1 cellular context compared by ENCODE assay signal in the genomic region with DNA sequence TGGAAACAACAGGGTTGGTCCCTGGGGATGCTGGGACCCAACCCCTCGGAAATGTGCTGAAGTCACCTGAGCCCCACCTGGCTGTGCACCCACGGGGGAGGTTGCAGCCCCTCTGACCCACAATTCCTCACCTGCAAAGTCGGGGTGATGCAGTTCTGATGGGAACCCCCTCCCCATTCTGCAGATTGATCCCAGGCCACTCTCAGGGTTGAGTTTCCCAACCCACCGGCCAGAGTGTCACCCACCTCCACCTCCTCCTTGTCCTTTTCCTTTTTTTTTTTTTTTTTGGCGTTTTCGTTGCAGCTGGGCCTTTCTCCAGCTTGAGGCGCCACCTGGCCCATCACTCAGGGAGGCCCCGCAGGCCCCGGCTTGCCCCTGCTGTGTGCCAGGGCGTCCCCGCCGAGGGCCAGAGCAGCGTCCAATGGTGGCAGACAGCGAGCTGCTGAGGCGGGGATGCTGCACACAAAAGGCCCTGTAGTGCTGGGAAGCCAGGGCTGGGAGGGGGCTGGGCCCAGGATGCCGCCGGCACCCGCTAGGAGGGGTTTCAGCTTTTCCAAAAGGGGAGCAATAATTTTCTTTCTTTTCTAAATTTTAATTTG.
TF ChIP-seq lines count a peak whose summit lies in the region.

No MANE protein-coding gene starts in this region.

TF ChIP-seq in HEK293, 187 proteins besides CTCF, POLR2A, EP300 and RAD21 (continued from another document and continues in another):
- TF ChIP-seq, protein P1, sequence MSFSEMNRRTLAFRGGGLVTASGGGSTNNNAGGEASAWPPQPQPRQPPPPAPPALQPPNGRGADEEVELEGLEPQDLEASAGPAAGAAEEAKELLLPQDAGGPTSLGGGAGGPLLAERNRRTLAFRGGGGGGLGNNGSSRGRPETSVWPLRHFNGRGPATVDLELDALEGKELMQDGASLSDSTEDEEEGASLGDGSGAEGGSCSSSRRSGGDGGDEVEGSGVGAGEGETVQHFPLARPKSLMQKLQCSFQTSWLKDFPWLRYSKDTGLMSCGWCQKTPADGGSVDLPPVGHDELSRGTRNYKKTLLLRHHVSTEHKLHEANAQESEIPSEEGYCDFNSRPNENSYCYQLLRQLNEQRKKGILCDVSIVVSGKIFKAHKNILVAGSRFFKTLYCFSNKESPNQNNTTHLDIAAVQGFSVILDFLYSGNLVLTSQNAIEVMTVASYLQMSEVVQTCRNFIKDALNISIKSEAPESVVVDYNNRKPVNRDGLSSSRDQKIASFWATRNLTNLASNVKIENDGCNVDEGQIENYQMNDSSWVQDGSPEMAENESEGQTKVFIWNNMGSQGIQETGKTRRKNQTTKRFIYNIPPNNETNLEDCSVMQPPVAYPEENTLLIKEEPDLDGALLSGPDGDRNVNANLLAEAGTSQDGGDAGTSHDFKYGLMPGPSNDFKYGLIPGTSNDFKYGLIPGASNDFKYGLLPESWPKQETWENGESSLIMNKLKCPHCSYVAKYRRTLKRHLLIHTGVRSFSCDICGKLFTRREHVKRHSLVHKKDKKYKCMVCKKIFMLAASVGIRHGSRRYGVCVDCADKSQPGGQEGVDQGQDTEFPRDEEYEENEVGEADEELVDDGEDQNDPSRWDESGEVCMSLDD (tag by site-specific recombination; IDR thresholded peaks at IDR 0.05) = peak; percentile 93
- TF ChIP-seq SP7 (tag by site-specific recombination; IDR thresholded peaks at IDR 0.05) (peak; percentile 37; the same call in 1 of the 2 replicates), ZNF423 (tag by site-specific recombination; IDR thresholded peaks at IDR 0.05) (peak; percentile 63; the same call in 1 of the 2 replicates), ZNF112 (tag by site-specific recombination; IDR thresholded peaks at IDR 0.05) (no peak), IKZF3 (tag by site-specific recombination; IDR thresholded peaks at IDR 0.05) (0 out of 2 replicates have a peak, but pooled peaks have one; percentile 50), KLF7 (tag by site-specific recombination; IDR thresholded peaks at IDR 0.05; ENCODE audit: borderline replicate concordance) (peak; percentile 67; the same call in 1 of the 2 replicates), ZBTB8A (tag by site-specific recombination; IDR thresholded peaks at IDR 0.05) (no peak), ZNF214 (tag by site-specific recombination; IDR thresholded peaks at IDR 0.05; ENCODE audit: borderline replicate concordance) (no peak), ZNF391 (tag by site-specific recombination; IDR thresholded peaks at IDR 0.05; ENCODE audit: borderline replicate concordance, low read depth) (no peak), PRDM1 (tag by site-specific recombination; IDR thresholded peaks at IDR 0.05) (peak; percentile 82), ZNF146 (tag by site-specific recombination; IDR thresholded peaks at IDR 0.05) (no peak), ZNF335 (tag by site-specific recombination; conservative IDR thresholded peaks at IDR 0.05) (peak; percentile 97), SCRT2 (tag by site-specific recombination; IDR thresholded peaks at IDR 0.05) (no peak), ZNF670 (tag by site-specific recombination; IDR thresholded peaks at IDR 0.05; ENCODE audit: low read depth) (no peak), YY1 (tag by site-specific recombination; IDR thresholded peaks at IDR 0.05) (peak; percentile 37; the same call in 1 of the 2 replicates), KLF16 (tag by site-specific recombination; IDR thresholded peaks at IDR 0.05) (peak; percentile 11), ZNF837 (tag by site-specific recombination; IDR thresholded peaks at IDR 0.05) (no peak), KLF9 (tag by site-specific recombination; IDR thresholded peaks at IDR 0.05; ENCODE audit: low read depth) (no peak), ZFP37 (tag by site-specific recombination; IDR thresholded peaks at IDR 0.05) (0 out of 2 replicates have a peak, but pooled peaks have one; percentile 8), ZFP69B (tag by site-specific recombination; IDR thresholded peaks at IDR 0.05) (peak; percentile 4; the same call in 1 of the 2 replicates), ZNF140 (tag by site-specific recombination; IDR thresholded peaks at IDR 0.05) (no peak), SP2 (tag by site-specific recombination; IDR thresholded peaks at IDR 0.05) (peak; percentile 71), ZNF292 (tag by site-specific recombination; IDR thresholded peaks at IDR 0.05; ENCODE audit: borderline replicate concordance, low read depth) (no peak), ZNF561 (tag by site-specific recombination; IDR thresholded peaks at IDR 0.05; ENCODE audit: borderline replicate concordance) (0 out of 2 replicates have a peak, but pooled peaks have one; percentile 27), GLIS2 (tag by site-specific recombination; IDR thresholded peaks at IDR 0.05) (no peak; the same call in 1 of the 2 replicates), ZNF311 (tag by site-specific recombination; IDR thresholded peaks at IDR 0.05; ENCODE audit: borderline replicate concordance) (no peak)
- TF ChIP-seq, protein P2, sequence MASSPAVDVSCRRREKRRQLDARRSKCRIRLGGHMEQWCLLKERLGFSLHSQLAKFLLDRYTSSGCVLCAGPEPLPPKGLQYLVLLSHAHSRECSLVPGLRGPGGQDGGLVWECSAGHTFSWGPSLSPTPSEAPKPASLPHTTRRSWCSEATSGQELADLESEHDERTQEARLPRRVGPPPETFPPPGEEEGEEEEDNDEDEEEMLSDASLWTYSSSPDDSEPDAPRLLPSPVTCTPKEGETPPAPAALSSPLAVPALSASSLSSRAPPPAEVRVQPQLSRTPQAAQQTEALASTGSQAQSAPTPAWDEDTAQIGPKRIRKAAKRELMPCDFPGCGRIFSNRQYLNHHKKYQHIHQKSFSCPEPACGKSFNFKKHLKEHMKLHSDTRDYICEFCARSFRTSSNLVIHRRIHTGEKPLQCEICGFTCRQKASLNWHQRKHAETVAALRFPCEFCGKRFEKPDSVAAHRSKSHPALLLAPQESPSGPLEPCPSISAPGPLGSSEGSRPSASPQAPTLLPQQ (tag by site-specific recombination; IDR thresholded peaks at IDR 0.05) = no peak; the same call in none of the 2 replicates
- TF ChIP-seq, protein P3, sequence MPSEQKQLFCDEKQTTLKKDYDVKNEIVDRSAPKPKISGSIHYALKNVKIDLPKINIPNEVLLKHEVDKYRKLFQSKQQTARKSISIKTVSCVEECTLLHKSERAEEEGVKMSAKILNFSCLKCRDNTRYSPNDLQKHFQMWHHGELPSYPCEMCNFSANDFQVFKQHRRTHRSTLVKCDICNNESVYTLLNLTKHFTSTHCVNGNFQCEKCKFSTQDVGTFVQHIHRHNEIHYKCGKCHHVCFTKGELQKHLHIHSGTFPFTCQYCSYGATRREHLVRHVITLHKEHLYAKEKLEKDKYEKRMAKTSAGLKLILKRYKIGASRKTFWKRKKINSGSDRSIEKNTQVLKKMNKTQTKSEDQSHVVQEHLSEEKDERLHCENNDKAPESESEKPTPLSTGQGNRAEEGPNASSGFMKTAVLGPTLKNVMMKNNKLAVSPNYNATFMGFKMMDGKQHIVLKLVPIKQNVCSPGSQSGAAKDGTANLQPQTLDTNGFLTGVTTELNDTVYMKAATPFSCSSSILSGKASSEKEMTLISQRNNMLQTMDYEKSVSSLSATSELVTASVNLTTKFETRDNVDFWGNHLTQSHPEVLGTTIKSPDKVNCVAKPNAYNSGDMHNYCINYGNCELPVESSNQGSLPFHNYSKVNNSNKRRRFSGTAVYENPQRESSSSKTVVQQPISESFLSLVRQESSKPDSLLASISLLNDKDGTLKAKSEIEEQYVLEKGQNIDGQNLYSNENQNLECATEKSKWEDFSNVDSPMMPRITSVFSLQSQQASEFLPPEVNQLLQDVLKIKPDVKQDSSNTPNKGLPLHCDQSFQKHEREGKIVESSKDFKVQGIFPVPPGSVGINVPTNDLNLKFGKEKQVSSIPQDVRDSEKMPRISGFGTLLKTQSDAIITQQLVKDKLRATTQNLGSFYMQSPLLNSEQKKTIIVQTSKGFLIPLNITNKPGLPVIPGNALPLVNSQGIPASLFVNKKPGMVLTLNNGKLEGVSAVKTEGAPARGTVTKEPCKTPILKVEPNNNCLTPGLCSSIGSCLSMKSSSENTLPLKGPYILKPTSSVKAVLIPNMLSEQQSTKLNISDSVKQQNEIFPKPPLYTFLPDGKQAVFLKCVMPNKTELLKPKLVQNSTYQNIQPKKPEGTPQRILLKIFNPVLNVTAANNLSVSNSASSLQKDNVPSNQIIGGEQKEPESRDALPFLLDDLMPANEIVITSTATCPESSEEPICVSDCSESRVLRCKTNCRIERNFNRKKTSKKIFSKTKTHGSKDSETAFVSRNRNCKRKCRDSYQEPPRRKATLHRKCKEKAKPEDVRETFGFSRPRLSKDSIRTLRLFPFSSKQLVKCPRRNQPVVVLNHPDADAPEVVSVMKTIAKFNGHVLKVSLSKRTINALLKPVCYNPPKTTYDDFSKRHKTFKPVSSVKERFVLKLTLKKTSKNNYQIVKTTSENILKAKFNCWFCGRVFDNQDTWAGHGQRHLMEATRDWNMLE (tag by site-specific recombination; conservative IDR thresholded peaks at IDR 0.05; ENCODE audit: low read depth) = no peak
- TF ChIP-seq, protein P4, sequence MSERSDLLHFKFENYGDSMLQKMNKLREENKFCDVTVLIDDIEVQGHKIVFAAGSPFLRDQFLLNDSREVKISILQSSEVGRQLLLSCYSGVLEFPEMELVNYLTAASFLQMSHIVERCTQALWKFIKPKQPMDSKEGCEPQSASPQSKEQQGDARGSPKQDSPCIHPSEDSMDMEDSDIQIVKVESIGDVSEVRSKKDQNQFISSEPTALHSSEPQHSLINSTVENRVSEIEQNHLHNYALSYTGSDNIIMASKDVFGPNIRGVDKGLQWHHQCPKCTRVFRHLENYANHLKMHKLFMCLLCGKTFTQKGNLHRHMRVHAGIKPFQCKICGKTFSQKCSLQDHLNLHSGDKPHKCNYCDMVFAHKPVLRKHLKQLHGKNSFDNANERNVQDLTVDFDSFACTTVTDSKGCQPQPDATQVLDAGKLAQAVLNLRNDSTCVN (tag by site-specific recombination; optimal IDR thresholded peaks at IDR 0.05) = peak; percentile 30
- TF ChIP-seq, protein P5, sequence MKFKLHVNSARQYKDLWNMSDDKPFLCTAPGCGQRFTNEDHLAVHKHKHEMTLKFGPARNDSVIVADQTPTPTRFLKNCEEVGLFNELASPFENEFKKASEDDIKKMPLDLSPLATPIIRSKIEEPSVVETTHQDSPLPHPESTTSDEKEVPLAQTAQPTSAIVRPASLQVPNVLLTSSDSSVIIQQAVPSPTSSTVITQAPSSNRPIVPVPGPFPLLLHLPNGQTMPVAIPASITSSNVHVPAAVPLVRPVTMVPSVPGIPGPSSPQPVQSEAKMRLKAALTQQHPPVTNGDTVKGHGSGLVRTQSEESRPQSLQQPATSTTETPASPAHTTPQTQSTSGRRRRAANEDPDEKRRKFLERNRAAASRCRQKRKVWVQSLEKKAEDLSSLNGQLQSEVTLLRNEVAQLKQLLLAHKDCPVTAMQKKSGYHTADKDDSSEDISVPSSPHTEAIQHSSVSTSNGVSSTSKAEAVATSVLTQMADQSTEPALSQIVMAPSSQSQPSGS (tag by site-specific recombination; IDR thresholded peaks at IDR 0.05; ENCODE audit: low read depth) = 0 out of 2 replicates have a peak, but pooled peaks have one; percentile 2
- TF ChIP-seq, protein P6, sequence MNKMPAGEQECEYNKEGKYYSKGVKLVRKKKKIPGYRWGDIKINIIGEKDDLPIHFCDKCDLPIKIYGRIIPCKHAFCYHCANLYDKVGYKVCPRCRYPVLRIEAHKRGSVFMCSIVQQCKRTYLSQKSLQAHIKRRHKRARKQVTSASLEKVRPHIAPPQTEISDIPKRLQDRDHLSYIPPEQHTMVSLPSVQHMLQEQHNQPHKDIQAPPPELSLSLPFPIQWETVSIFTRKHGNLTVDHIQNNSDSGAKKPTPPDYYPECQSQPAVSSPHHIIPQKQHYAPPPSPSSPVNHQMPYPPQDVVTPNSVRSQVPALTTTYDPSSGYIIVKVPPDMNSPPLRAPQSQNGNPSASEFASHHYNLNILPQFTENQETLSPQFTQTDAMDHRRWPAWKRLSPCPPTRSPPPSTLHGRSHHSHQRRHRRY (tag by site-specific recombination; IDR thresholded peaks at IDR 0.05) = peak; percentile 40; the same call in 1 of the 2 replicates
- TF ChIP-seq, protein P7, sequence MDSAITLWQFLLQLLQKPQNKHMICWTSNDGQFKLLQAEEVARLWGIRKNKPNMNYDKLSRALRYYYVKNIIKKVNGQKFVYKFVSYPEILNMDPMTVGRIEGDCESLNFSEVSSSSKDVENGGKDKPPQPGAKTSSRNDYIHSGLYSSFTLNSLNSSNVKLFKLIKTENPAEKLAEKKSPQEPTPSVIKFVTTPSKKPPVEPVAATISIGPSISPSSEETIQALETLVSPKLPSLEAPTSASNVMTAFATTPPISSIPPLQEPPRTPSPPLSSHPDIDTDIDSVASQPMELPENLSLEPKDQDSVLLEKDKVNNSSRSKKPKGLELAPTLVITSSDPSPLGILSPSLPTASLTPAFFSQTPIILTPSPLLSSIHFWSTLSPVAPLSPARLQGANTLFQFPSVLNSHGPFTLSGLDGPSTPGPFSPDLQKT (IDR thresholded peaks at IDR 0.05; ENCODE audit: borderline replicate concordance, low read depth, low read length) = no peak
- TF ChIP-seq, protein P8, sequence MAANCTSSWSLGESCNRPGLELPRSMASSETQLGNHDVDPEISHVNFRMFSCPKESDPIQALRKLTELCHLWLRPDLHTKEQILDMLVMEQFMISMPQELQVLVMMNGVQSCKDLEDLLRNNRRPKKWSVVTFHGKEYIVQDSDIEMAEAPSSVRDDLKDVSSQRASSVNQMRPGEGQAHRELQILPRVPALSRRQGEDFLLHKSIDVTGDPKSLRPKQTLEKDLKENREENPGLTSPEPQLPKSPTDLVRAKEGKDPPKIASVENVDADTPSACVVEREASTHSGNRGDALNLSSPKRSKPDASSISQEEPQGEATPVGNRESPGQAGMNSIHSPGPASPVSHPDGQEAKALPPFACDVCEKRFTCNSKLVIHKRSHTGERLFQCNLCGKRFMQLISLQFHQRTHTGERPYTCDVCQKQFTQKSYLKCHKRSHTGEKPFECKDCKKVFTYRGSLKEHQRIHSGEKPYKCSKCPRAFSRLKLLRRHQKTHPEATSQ (tag by site-specific recombination; IDR thresholded peaks at IDR 0.05) = no peak
- TF ChIP-seq, protein P9, sequence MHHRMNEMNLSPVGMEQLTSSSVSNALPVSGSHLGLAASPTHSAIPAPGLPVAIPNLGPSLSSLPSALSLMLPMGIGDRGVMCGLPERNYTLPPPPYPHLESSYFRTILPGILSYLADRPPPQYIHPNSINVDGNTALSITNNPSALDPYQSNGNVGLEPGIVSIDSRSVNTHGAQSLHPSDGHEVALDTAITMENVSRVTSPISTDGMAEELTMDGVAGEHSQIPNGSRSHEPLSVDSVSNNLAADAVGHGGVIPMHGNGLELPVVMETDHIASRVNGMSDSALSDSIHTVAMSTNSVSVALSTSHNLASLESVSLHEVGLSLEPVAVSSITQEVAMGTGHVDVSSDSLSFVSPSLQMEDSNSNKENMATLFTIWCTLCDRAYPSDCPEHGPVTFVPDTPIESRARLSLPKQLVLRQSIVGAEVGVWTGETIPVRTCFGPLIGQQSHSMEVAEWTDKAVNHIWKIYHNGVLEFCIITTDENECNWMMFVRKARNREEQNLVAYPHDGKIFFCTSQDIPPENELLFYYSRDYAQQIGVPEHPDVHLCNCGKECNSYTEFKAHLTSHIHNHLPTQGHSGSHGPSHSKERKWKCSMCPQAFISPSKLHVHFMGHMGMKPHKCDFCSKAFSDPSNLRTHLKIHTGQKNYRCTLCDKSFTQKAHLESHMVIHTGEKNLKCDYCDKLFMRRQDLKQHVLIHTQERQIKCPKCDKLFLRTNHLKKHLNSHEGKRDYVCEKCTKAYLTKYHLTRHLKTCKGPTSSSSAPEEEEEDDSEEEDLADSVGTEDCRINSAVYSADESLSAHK (tag by site-specific recombination; IDR thresholded peaks at IDR 0.05) = no peak
